8 cellular contexts compared by ENCODE assay signal in the genomic region with DNA sequence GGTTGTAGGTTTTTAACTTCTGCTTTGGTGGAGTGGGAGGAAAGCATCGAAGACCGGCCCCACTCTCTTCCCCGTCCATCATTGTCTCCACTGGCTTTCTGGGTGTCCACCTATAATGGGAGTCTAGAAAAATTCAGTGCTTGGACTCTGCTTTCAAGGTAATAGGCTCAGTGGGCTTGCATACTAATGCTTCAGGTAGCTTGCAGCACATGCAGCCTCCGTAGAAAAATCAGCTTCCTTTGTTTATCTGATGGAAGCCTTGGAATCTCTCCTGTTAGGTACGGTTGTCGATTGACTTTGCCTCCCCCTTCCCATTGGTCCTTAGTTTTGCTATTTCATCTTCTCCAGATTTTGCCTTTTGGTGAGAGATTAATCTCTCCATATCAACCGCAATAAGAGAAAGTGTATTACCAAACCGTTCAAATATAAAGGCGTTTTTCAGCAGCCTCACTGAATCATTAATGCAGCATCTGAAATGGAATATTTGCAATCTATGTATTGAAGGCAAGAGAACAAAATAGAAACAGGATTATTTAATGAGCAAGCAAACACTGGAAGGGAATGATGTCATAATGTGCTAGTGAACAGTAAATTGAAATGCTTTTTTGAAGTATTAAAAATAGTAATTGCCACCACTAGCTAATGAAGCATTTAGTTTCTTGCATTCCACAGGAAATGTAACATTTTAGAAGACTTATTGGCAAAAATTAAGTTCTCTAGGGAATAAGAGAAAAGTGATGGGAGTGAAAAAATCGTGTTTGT. TPM values are rescaled to one million over a fixed set of nuclear protein-coding genes. Genes with fewer than 3 reads are reported as not detected.
A peak's percentile ranks its signal among the peaks of the same experiment; 100 is the strongest.
DNase-seq lines count a peak whose midpoint lies in the region; ATAC-seq and TF ChIP-seq lines count a peak whose summit lies in the region.

No MANE protein-coding gene starts in this region.

- no peak for ATAC-seq in natural killer cell treated with Interleukin-12 subunit alpha and Interleukin-12 subunit beta and Interleukin-15 and Interleukin-18, amount 100 ng/mL, for 72 hours
- ATAC-seq in HG03045 (IDR thresholded peaks at IDR 0.05; ENCODE audit: unreplicated experiment) (no peak), HG03342 (IDR thresholded peaks at IDR 0.05; ENCODE audit: unreplicated experiment) (no peak)

- H3K27ac Mint-ChIP-seq in activated CD4-positive, alpha-beta T cell treated with anti-CD3 and anti-CD28 coated beads, Interleukin-2, amount 10 ng/mL, durations not matched to agents 24 days and 14 days = peak overlapping the region; percentile 98
- peak overlapping the region; percentile 87 to 96 for H3K27ac Mint-ChIP-seq in natural killer cell treated with Interleukin-12 subunit alpha and Interleukin-12 subunit beta and Interleukin-15 and Interleukin-18, amount 100 ng/mL, for 72 hours

- intact Hi-C loops in activated CD4-positive, alpha-beta T cell treated with anti-CD3 and anti-CD28 coated beads, Interleukin-2, amount 10 ng/mL, durations not matched to agents 24 days and 14 days (cut with micrococcal nuclease) = loop anchor here (5.0 to 10.0 kb wide), 2 partner anchors 36 to 1901 kb away; a partner anchor contains a TSS
- intact Hi-C loops in dorsolateral prefrontal cortex (cut with DNase I) = loop anchor here in 1 of 2 donors (10.0 kb wide), 1 partner anchor 569 kb away; a partner anchor contains a TSS

- peak overlapping the region; percentile 86 for H3K4me3 Mint-ChIP-seq in activated CD4-positive, alpha-beta T cell treated with anti-CD3 and anti-CD28 coated beads, Interleukin-2, amount 10 ng/mL, durations not matched to agents 24 days and 14 days
- peak overlapping the region; percentile 99 for H3K4me3 Mint-ChIP-seq in natural killer cell treated with Interleukin-12 subunit alpha and Interleukin-12 subunit beta and Interleukin-15 and Interleukin-18, amount 100 ng/mL, for 72 hours

- DNase-seq in activated CD4-positive, alpha-beta T cell treated with anti-CD3 and anti-CD28 coated beads, Interleukin-2, amount 10 ng/mL, durations not matched to agents 24 days and 14 days = no peak
- no peak for DNase-seq in activated CD4-positive, alpha-beta T cell treated with anti-CD3 and anti-CD28 coated beads for 1 hour
- peak; percentile 79 for DNase-seq in NCI-H69 (lab: John Stamatoyannopoulos, UW)
- DNase-seq in dorsolateral prefrontal cortex = no peak
- no peak for DNase-seq in natural killer cell treated with Interleukin-12 subunit alpha and Interleukin-12 subunit beta and Interleukin-15 and Interleukin-18, amount 100 ng/mL, for 72 hours (ENCODE audit: low spot score)
- DNase-seq in MV-4-11 (lab: John Stamatoyannopoulos, UW) = no peak

- no peak for TF ChIP-seq CTCF in dorsolateral prefrontal cortex (IDR thresholded peaks at IDR 0.05 in 54 of 56, conservative IDR thresholded peaks at IDR 0.05 in 2 of 56; ENCODE audit: low read depth in 1 of 56, partially characterized antibody in 56 of 56)

- peaks cover 3% of the 10 kb centered on the region for H3K9me3 Mint-ChIP-seq in activated CD4-positive, alpha-beta T cell treated with anti-CD3 and anti-CD28 coated beads, Interleukin-2, amount 10 ng/mL, durations not matched to agents 24 days and 14 days
- no peaks in the 10 kb centered on the region for H3K9me3 Mint-ChIP-seq in natural killer cell treated with Interleukin-12 subunit alpha and Interleukin-12 subunit beta and Interleukin-15 and Interleukin-18, amount 100 ng/mL, for 72 hours

- H3K36me3 Mint-ChIP-seq in activated CD4-positive, alpha-beta T cell treated with anti-CD3 and anti-CD28 coated beads, Interleukin-2, amount 10 ng/mL, durations not matched to agents 24 days and 14 days (ENCODE audit: low read depth) = peaks cover 32% of the 10 kb centered on the region
- H3K36me3 Mint-ChIP-seq in natural killer cell treated with Interleukin-12 subunit alpha and Interleukin-12 subunit beta and Interleukin-15 and Interleukin-18, amount 100 ng/mL, for 72 hours = no peaks in the 10 kb centered on the region

- no peaks in the 10 kb centered on the region for H3K27me3 ChIP-seq in dorsolateral prefrontal cortex

- H3K27me3 Mint-ChIP-seq in activated CD4-positive, alpha-beta T cell treated with anti-CD3 and anti-CD28 coated beads, Interleukin-2, amount 10 ng/mL, durations not matched to agents 24 days and 14 days = no peaks in the 10 kb centered on the region
- H3K27me3 Mint-ChIP-seq in natural killer cell treated with Interleukin-12 subunit alpha and Interleukin-12 subunit beta and Interleukin-15 and Interleukin-18, amount 100 ng/mL, for 72 hours = no peaks in the 10 kb centered on the region

- peak overlapping the region; percentile 69 to 99 (median 94) for H3K4me3 ChIP-seq in dorsolateral prefrontal cortex

- H3K27ac ChIP-seq in dorsolateral prefrontal cortex = peak overlapping the region in 57 of 59 donors; percentile 68 to 99 (median 95)

- peaks cover 30% of the 10 kb centered on the region for H3K4me1 Mint-ChIP-seq in activated CD4-positive, alpha-beta T cell treated with anti-CD3 and anti-CD28 coated beads, Interleukin-2, amount 10 ng/mL, durations not matched to agents 24 days and 14 days
- H3K4me1 Mint-ChIP-seq in natural killer cell treated with Interleukin-12 subunit alpha and Interleukin-12 subunit beta and Interleukin-15 and Interleukin-18, amount 100 ng/mL, for 72 hours (ENCODE audit: low read depth in 2 of 2) = peaks cover 26 to 36% of the 10 kb centered on the region in 2 donors

RNA-seq across cellular contexts. Expression of a gene that starts 0.9 kb away (rescaled TPM):
- 44.6 and 49.1 TPM in 2 replicates for total RNA-seq in activated CD4-positive, alpha-beta T cell treated with anti-CD3 and anti-CD28 coated beads, Interleukin-2, amount 10 ng/mL, durations not matched to agents 24 days and 14 days
- total RNA-seq in dorsolateral prefrontal cortex = 10 to 100 TPM; 38.2 to 86.2 (median 63.0) TPM
- 10 to 100 TPM; 41.8 to 49.7 TPM for total RNA-seq in natural killer cell treated with Interleukin-12 subunit alpha and Interleukin-12 subunit beta and Interleukin-15 and Interleukin-18, amount 100 ng/mL, for 72 hours

RNA-seq across cellular contexts. Expression of a gene that starts 6.1 kb away (rescaled TPM):
- 92.9 and 99.2 TPM in 2 replicates for total RNA-seq in activated CD4-positive, alpha-beta T cell treated with anti-CD3 and anti-CD28 coated beads, Interleukin-2, amount 10 ng/mL, durations not matched to agents 24 days and 14 days
- total RNA-seq in dorsolateral prefrontal cortex = 10 to 100 TPM; 16.7 to 34.2 (median 24.6) TPM
- 100 to 1,000 TPM in 1 of 2 donors, 10 to 100 TPM in 1; 48.6 to 120 TPM for total RNA-seq in natural killer cell treated with Interleukin-12 subunit alpha and Interleukin-12 subunit beta and Interleukin-15 and Interleukin-18, amount 100 ng/mL, for 72 hours
